1 cellular context compared by ENCODE assay signal in the genomic region with DNA sequence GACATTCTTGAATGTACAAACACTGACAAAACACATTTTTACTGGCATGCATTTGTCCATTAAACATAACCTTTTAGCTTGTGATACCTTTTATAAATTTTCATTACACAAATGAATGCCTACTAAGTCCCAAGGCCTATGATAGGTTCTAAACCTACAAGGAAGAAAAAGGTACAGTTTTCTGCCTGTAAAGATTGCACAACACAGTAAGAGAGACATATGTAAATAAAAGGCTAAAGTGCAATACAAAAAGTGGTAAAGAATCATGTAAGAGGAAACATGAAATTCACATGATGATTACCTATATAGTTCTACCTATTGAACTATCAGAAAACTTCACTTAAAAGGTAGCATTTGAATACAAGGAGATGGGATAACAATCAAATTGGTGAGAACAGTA.
TF ChIP-seq lines count a peak whose summit lies in the region.

No MANE protein-coding gene starts in this region.

TF ChIP-seq in IMR-90, 13 proteins besides CTCF, POLR2A, EP300 and RAD21:
- TF ChIP-seq CEBPB (IDR thresholded peaks at IDR 0.05; ENCODE audit: low read depth, low read length): peak; percentile 76
- TF ChIP-seq RCOR1 (IDR thresholded peaks at IDR 0.05; ENCODE audit: insufficient replicate concordance, low read length): no peak
TF ChIP-seq in IMR-90: peak in this region for 1.
